ENCODE assay signal across 9 cellular contexts in the genomic region with DNA sequence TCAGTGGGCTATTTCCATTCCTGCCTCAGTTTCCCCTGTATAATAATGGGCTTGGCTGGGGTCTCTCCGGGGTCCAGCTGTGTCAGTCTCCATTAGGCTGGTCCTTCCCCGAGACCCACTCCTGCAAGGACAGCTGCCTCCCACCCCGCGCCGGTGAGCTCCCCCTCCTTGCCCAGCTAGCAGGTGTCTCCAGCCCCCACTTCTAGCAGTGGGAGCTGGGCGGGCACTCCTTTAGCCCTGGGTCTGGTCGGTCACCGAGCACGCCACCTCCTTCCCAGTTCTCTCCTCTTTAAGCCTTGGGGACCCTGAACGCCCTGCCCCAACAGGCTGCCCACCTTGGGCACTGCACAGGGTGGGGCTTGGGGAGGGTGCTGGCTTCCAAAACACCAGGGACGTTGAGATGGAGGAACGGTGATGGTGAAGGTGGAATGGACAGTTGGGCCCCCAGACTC. TPM values are rescaled to one million over a fixed set of nuclear protein-coding genes. Genes with fewer than 3 reads are reported as not detected.
A peak's percentile ranks its signal among the peaks of the same experiment; 100 is the strongest.
DNase-seq lines count a peak whose midpoint lies in the region; ATAC-seq and TF ChIP-seq lines count a peak whose summit lies in the region.
"Had no signal": no experiment of that assay in that cellular context is flagged by ENCODE, and none has a peak within 500 bp of the region (broad histone marks: within the 10 kb centered on the region; RNA-seq: fewer than 3 reads in every experiment).

No MANE protein-coding gene starts in this region.

- no peaks in the 10 kb centered on the region for H3K9me2 ChIP-seq in PC-3 (replicated peaks; ENCODE audit: low read length)

- peak overlapping the region; percentile 47 for H3K4me3 ChIP-seq in CD8-positive, alpha-beta memory T cell (ENCODE audit: low read length)
- H3K4me3 ChIP-seq in PC-3 (ENCODE audit: low read length): no peak overlapping the region
- peak overlapping the region; percentile 57 for H3K4me3 ChIP-seq in epithelial cell of proximal tubule (ENCODE audit: low read depth, low read length)
- peak overlapping the region; percentile 84 for H3K4me3 ChIP-seq in osteoblast (ENCODE audit: insufficient read depth, low read length)

- peaks cover 11% of the 10 kb centered on the region for H3K4me1 ChIP-seq in CD8-positive, alpha-beta memory T cell (ENCODE audit: insufficient read depth, low read length)
- peaks cover 25% of the 10 kb centered on the region for H3K4me1 ChIP-seq in PC-3 (ENCODE audit: insufficient read depth, low read length)
- peaks cover 32% of the 10 kb centered on the region for H3K4me1 ChIP-seq in osteoblast (ENCODE audit: insufficient read depth, low read length)

- H3K9me3 ChIP-seq in CD8-positive, alpha-beta memory T cell (ENCODE audit: low read length): no peaks in the 10 kb centered on the region
- H3K9me3 ChIP-seq in PC-3 (ENCODE audit: low read length) (no peaks in the 10 kb centered on the region), osteoblast (ENCODE audit: low read depth, low read length) (no peaks in the 10 kb centered on the region)

- TF ChIP-seq CTCF in PC-3 (conservative IDR thresholded peaks at IDR 0.05; ENCODE audit: low read depth, low read length): no peak
- TF ChIP-seq CTCF in epithelial cell of proximal tubule (conservative IDR thresholded peaks at IDR 0.05; ENCODE audit: low read depth, low read length): no peak
- TF ChIP-seq CTCF in osteoblast (IDR thresholded peaks at IDR 0.05; ENCODE audit: extremely low read depth, low read depth, low read length): no peak

- no TSS peak for BruUV-seq in PC-3 (replicated peaks; lab: Mats Ljungman, UMichigan)

- peak overlapping the region in 2 of 8 donors; percentile 52 to 56 for H3K27ac Mint-ChIP-seq in CD8-positive, alpha-beta memory T cell

- peaks cover 43 to 50% of the 10 kb centered on the region in 2 donors for H3K27me3 Mint-ChIP-seq in CD8-positive, alpha-beta memory T cell

- H3K4me2 ChIP-seq in PC-3 (ENCODE audit: low read length): peak overlapping the region; percentile 48
- peak overlapping the region; percentile 90 for H3K4me2 ChIP-seq in osteoblast (ENCODE audit: insufficient read depth, low read length)

- H3K4me3 Mint-ChIP-seq in CD8-positive, alpha-beta memory T cell: peak overlapping the region; percentile 75 to 91 (median 77)

- H4K20me1 ChIP-seq in PC-3 (ENCODE audit: low read length): no peaks in the 10 kb centered on the region
- H4K20me1 ChIP-seq in osteoblast (ENCODE audit: insufficient read depth, low read length): peaks cover 8% of the 10 kb centered on the region

- no peak for ATAC-seq in PC-3
- no peak for ATAC-seq in GM19035 (IDR thresholded peaks at IDR 0.05; ENCODE audit: unreplicated experiment)

- no peak for DNase-seq in CD8-positive, alpha-beta memory T cell
- DNase-seq in PC-3: no peak
- no peak for DNase-seq in epithelial cell of proximal tubule (ENCODE audit: low read depth)
- no peak for DNase-seq in osteoblast (ENCODE audit: insufficient read length, low spot score, missing footprints)
- DNase-seq in dermis blood vessel endothelial cell: no peak
- no peak for DNase-seq in COLO668 (lab: John Stamatoyannopoulos, UW; ENCODE audit: unreplicated experiment)
- DNase-seq in effector CD4-positive, alpha-beta T cell: no peak

- CTCF ChIA-PET in CD8-positive, alpha-beta memory T cell (lab: Charles Lee): interaction anchor here (1.0 to 1.6 kb wide), 3 partner anchors 438 to 694 kb away, joined by 3 read pairs; no protein-coding TSS in a partner anchor
- CTCF ChIA-PET in PC-3 (lab: Charles Lee): no interaction called here

- H3K27me3 ChIP-seq in CD8-positive, alpha-beta memory T cell (ENCODE audit: insufficient read depth, low read length, poor library complexity, severe bottlenecking): peaks cover 45% of the 10 kb centered on the region
- no peaks in the 10 kb centered on the region for H3K27me3 ChIP-seq in PC-3 (ENCODE audit: low read length)
- no peaks in the 10 kb centered on the region for H3K27me3 ChIP-seq in osteoblast (ENCODE audit: insufficient read depth, low read length)

- H3F3A ChIP-seq in PC-3 (ENCODE audit: low read length, unreplicated experiment): no peaks in the 10 kb centered on the region

- no peak overlapping the region for H2AFZ ChIP-seq in PC-3 (ENCODE audit: low read length)
- H2AFZ ChIP-seq in osteoblast (ENCODE audit: low read length): peak overlapping the region; percentile 31

- no peak overlapping the region for H3K27ac ChIP-seq in CD8-positive, alpha-beta memory T cell (ENCODE audit: low read depth, low read length)
- H3K27ac ChIP-seq in PC-3 (ENCODE audit: low read length): no peak overlapping the region
- H3K27ac ChIP-seq in osteoblast (ENCODE audit: low read depth, low read length): peak overlapping the region; percentile 68

- POLR2A ChIA-PET in CD8-positive, alpha-beta memory T cell (lab: Charles Lee): no interaction called here
- POLR2A ChIA-PET in PC-3 (lab: Charles Lee; ENCODE audit: unreplicated experiment): no interaction called here

- no peaks in the 10 kb centered on the region for H3K36me3 Mint-ChIP-seq in CD8-positive, alpha-beta memory T cell

- H3K9me3 Mint-ChIP-seq in CD8-positive, alpha-beta memory T cell: no peaks in the 10 kb centered on the region

- H3K9ac ChIP-seq in PC-3 (ENCODE audit: low read length): no peak overlapping the region

- peaks cover 9% of the 10 kb centered on the region for H3K79me2 ChIP-seq in PC-3 (ENCODE audit: low read length)
- H3K79me2 ChIP-seq in osteoblast (ENCODE audit: insufficient read depth, low read length): peaks cover 52% of the 10 kb centered on the region

- intact Hi-C loops in PC-3 (cut with micrococcal nuclease): loop anchor here (5.0 to 10.0 kb wide), 2 partner anchors 275 to 508 kb away; no protein-coding TSS in a partner anchor

- no peaks in the 10 kb centered on the region for H3K36me3 ChIP-seq in CD8-positive, alpha-beta memory T cell (ENCODE audit: insufficient read depth, low read length)
- H3K36me3 ChIP-seq in PC-3 (ENCODE audit: low read depth, low read length): no peaks in the 10 kb centered on the region
- peaks cover 35% of the 10 kb centered on the region for H3K36me3 ChIP-seq in osteoblast (ENCODE audit: insufficient read depth, low read length)

- peaks cover 20 to 43% (median 23%) of the 10 kb centered on the region in 3 donors for H3K4me1 Mint-ChIP-seq in CD8-positive, alpha-beta memory T cell

RNA-seq across cellular contexts. Expression of gene TBX2, which starts 10.5 kb away (rescaled TPM):
- under 1 TPM; 0.11 to 0.13 TPM for total RNA-seq in CD8-positive, alpha-beta memory T cell
- polyA plus RNA-seq in CD8-positive, alpha-beta memory T cell: not detected
- 7.1 and 8.5 TPM in 2 replicates for total RNA-seq in PC-3 (2014; rRNA removed)
- total RNA-seq in epithelial cell of proximal tubule: 1.7 and 2.2 TPM in 2 replicates
- total RNA-seq in osteoblast: 10.3 and 11.6 TPM in 2 replicates
- total RNA-seq in dermis blood vessel endothelial cell: 0.09 and 0.34 TPM in 2 replicates
- total RNA-seq: T-helper 1 cell treated with Interleukin-12 subunit alpha and Interleukin-12 subunit beta and Interleukin-4 antibody, amounts not matched to agents 30 ng/mL and 1 ng/mL, for 36 hours had no signal

RNA-seq across cellular contexts. Expression of gene TBX4, which starts 42.1 kb away (rescaled TPM):
- not detected for total RNA-seq in CD8-positive, alpha-beta memory T cell
- polyA plus RNA-seq in CD8-positive, alpha-beta memory T cell: not detected
- total RNA-seq in PC-3 (2014; rRNA removed) (not detected in 2 replicates), epithelial cell of proximal tubule (not detected in 2 replicates), osteoblast (0.59 TPM in 1 of 2 replicates, not detected in the other), dermis blood vessel endothelial cell (not detected in 2 replicates)
- total RNA-seq: T-helper 1 cell treated with Interleukin-12 subunit alpha and Interleukin-12 subunit beta and Interleukin-4 antibody, amounts not matched to agents 30 ng/mL and 1 ng/mL, for 36 hours had no signal
